ENCODE assay signal across 28 cellular contexts in genomic region chr6:66948106-66948505, GRCh38.
DNase-seq lines count a peak whose midpoint lies in the region; ATAC-seq and TF ChIP-seq lines count a peak whose summit lies in the region.
"Had no signal": no experiment of that assay in that cellular context is flagged by ENCODE, and none has a peak within 500 bp of the region (broad histone marks: within the 10 kb centered on the region; RNA-seq: fewer than 3 reads in every experiment).

No MANE protein-coding gene starts in this region.

- H3K27me3 Mint-ChIP-seq in CD14-positive monocyte (ENCODE audit: low read depth in 3 of 3) = no peaks in the 10 kb centered on the region
- H3K27me3 Mint-ChIP-seq: activated B cell treated with CpG ODN at 0.5 μM for 24 hours; activated naive CD8-positive, alpha-beta T cell treated with anti-CD3 and anti-CD28 coated beads for 36 hours; B cell had no signal

- H2BK12ac ChIP-seq in mesenchymal stem cell (ENCODE audit: low read length in 2 of 2) = no peak overlapping the region

- no peaks in the 10 kb centered on the region for H3K36me3 ChIP-seq in RWPE2 (ENCODE audit: low read depth)
- no peaks in the 10 kb centered on the region for H3K36me3 ChIP-seq in mesenchymal stem cell (ENCODE audit: control insufficient read depth in 1 of 2, insufficient read depth in 2 of 2, low read depth in 1 of 2, low read length in 2 of 2)
- no peaks in the 10 kb centered on the region for H3K36me3 ChIP-seq in prostate gland
- H3K36me3 ChIP-seq: esophagus squamous epithelium, spleen, tibial artery had no signal

- H2BK5ac ChIP-seq in mesenchymal stem cell (ENCODE audit: low read depth, low read length, poor library complexity, severe bottlenecking) = no peak overlapping the region

- 0% methylated on average over 1 of the region's 2 CpGs for WGBS in mesenchymal stem cell
- 0% methylated on average over 2 of the region's 2 CpGs for WGBS in prostate gland

- no peak for TF ChIP-seq CTCF in RWPE2 (IDR thresholded peaks at IDR 0.05; ENCODE audit: poor library complexity, severe bottlenecking)
- TF ChIP-seq CTCF in cardiac fibroblast (IDR thresholded peaks at IDR 0.05; ENCODE audit: low read depth, low read length) = no peak
- no peak for TF ChIP-seq CTCF in CD14-positive monocyte (IDR thresholded peaks at IDR 0.05)
- no peak for TF ChIP-seq CTCF in prostate gland (IDR thresholded peaks at IDR 0.05)

- peaks cover 3 to 11% (median 7%) of the 10 kb centered on the region in 7 donors for H3K9me3 Mint-ChIP-seq in CD14-positive monocyte

- no peak overlapping the region for H3K4me3 Mint-ChIP-seq in CD14-positive monocyte
- H3K4me3 Mint-ChIP-seq: activated B cell treated with CpG ODN at 0.5 μM for 24 hours; activated naive CD8-positive, alpha-beta T cell treated with anti-CD3 and anti-CD28 coated beads for 36 hours; activated T-cell treated with anti-CD3 and anti-CD28 coated beads, Interleukin-2, amount 50 U/mL, for 4 hours; B cell; CD8-positive, alpha-beta T cell had no signal

- no peak overlapping the region for H4K91ac ChIP-seq in mesenchymal stem cell (ENCODE audit: low read length)

- no peak overlapping the region for H3K4ac ChIP-seq in mesenchymal stem cell (ENCODE audit: low read depth in 1 of 2, low read length in 2 of 2)

- H3K27ac ChIP-seq in RWPE2 (ENCODE audit: poor library complexity, severe bottlenecking) = no peak overlapping the region
- no peak overlapping the region for H3K27ac ChIP-seq in mesenchymal stem cell (ENCODE audit: low read length, poor library complexity, severe bottlenecking)
- no peak overlapping the region for H3K27ac ChIP-seq in prostate gland
- H3K27ac ChIP-seq: dorsolateral prefrontal cortex, esophagus squamous epithelium, spleen, tibial artery had no signal

- H3K9me3 ChIP-seq in RWPE2 (ENCODE audit: severe bottlenecking) = no peaks in the 10 kb centered on the region
- no peaks in the 10 kb centered on the region for H3K9me3 ChIP-seq in mesenchymal stem cell (ENCODE audit: control insufficient read depth, low read length)
- no peaks in the 10 kb centered on the region for H3K9me3 ChIP-seq in prostate gland
- H3K9me3 ChIP-seq: tibial artery had no signal

- no peak overlapping the region for H2BK120ac ChIP-seq in mesenchymal stem cell (ENCODE audit: low read depth, low read length)

- H4K8ac ChIP-seq in mesenchymal stem cell (ENCODE audit: low read length) = no peak overlapping the region

- no peaks in the 10 kb centered on the region for H3K4me1 Mint-ChIP-seq in CD14-positive monocyte
- H3K4me1 Mint-ChIP-seq: activated B cell treated with CpG ODN at 0.5 μM for 24 hours; activated naive CD8-positive, alpha-beta T cell treated with anti-CD3 and anti-CD28 coated beads for 36 hours; B cell had no signal

- H3K27ac Mint-ChIP-seq in CD14-positive monocyte = no peak overlapping the region
- H3K27ac Mint-ChIP-seq: activated B cell treated with CpG ODN at 0.5 μM for 24 hours; activated naive CD8-positive, alpha-beta T cell treated with anti-CD3 and anti-CD28 coated beads for 36 hours; B cell; CD8-positive, alpha-beta T cell had no signal

- no peak overlapping the region for H3K18ac ChIP-seq in mesenchymal stem cell (ENCODE audit: low read depth in 1 of 2, low read length in 2 of 2)

- H3K9ac ChIP-seq in mesenchymal stem cell (ENCODE audit: low read length) = no peak overlapping the region

- no peaks in the 10 kb centered on the region for H3K79me1 ChIP-seq in mesenchymal stem cell (replicated peaks; ENCODE audit: low read length, poor library complexity, severe bottlenecking)

- DNase-seq in GM03348 (ENCODE audit: low spot score) (peak; percentile 6), RWPE2 (ENCODE audit: low spot score) (no peak), cardiac fibroblast (ENCODE audit: low read depth in 2 of 2) (peak; percentile 48 to 61), mesenchymal stem cell (peak; percentile 63), CD14-positive monocyte (ENCODE audit: low spot score) (no peak), prostate gland (ENCODE audit: low spot score) (no peak), hippocampal formation (lab: John Stamatoyannopoulos, UW) (no peak)
- no peak for DNase-seq in stimulated activated naive CD4-positive, alpha-beta T cell treated with Interleukin-2 at 50 U/mL for 16 hours (lab: John Stamatoyannopoulos, UW)
- DNase-seq: activated B cell treated with CpG ODN at 0.5 μM for 24 hours; activated CD4-positive, alpha-beta T cell treated with anti-CD3 and anti-CD28 coated beads, Interleukin-2, amount 50 U/mL, for 1 hour; activated gamma-delta T cell; activated naive CD8-positive, alpha-beta T cell treated with anti-CD3 and anti-CD28 coated beads for 36 hours; activated T-cell treated with anti-CD3 and anti-CD28 coated beads, Interleukin-2, amount 50 U/mL, for 4 hours; aorta; CD8-positive, alpha-beta T cell; cerebellar nuclear complex; DMS 273 treated with DMSO at 0.1 percent for 48 hours; dorsolateral prefrontal cortex; esophagus squamous epithelium; hypothalamus; Kasumi-1; mesendoderm; NCI-H446 treated with DMSO at 0.1 percent for 48 hours; posterior cingulate gyrus; right cardiac atrium; spleen; tibial artery had no signal

- no peak for TF ChIP-seq POLR2A in prostate gland (IDR thresholded peaks at IDR 0.05)

- peak; percentile 84 for ATAC-seq in RWPE2 (ENCODE audit: low read depth)
- ATAC-seq: activated T-cell treated with anti-CD3 and anti-CD28 coated beads, Interleukin-2, amount 50 U/mL, for 4 hours; CD8-positive, alpha-beta T cell; right cardiac atrium had no signal

- intact Hi-C loops in CD14-positive monocyte (cut with micrococcal nuclease) (no loop called here), prostate gland (cut with DNase I) (no loop called here)

- H2AK5ac ChIP-seq in mesenchymal stem cell (ENCODE audit: low read length, severe bottlenecking) = no peak overlapping the region

- no peaks in the 10 kb centered on the region for H3K36me3 Mint-ChIP-seq in CD14-positive monocyte
- H3K36me3 Mint-ChIP-seq: activated naive CD8-positive, alpha-beta T cell treated with anti-CD3 and anti-CD28 coated beads for 36 hours; CD8-positive, alpha-beta T cell had no signal

- H3K4me3 ChIP-seq in RWPE2 (ENCODE audit: severe bottlenecking) = no peak overlapping the region
- no peak overlapping the region for H3K4me3 ChIP-seq in cardiac fibroblast (replicated peaks in 1 of 2; ENCODE audit: low read depth in 2 of 2, low read length in 2 of 2)
- no peak overlapping the region for H3K4me3 ChIP-seq in mesenchymal stem cell (ENCODE audit: insufficient read depth in 1 of 2, low read depth in 1 of 2, low read length in 2 of 2)
- H3K4me3 ChIP-seq in prostate gland = no peak overlapping the region
- H3K4me3 ChIP-seq: dorsolateral prefrontal cortex, esophagus squamous epithelium, spleen, tibial artery had no signal

- H3K27me3 ChIP-seq in RWPE2 (ENCODE audit: insufficient read depth, poor library complexity, severe bottlenecking) = no peaks in the 10 kb centered on the region
- H3K27me3 ChIP-seq in mesenchymal stem cell (ENCODE audit: control insufficient read depth in 1 of 2, insufficient read depth in 1 of 2, low read length in 2 of 2) = no peaks in the 10 kb centered on the region
- no peaks in the 10 kb centered on the region for H3K27me3 ChIP-seq in prostate gland (replicated peaks; ENCODE audit: insufficient read depth)
- H3K27me3 ChIP-seq: dorsolateral prefrontal cortex, esophagus squamous epithelium, spleen, tibial artery had no signal

- H2BK15ac ChIP-seq in mesenchymal stem cell (ENCODE audit: low read depth, poor library complexity, severe bottlenecking) = no peak overlapping the region

- no peak overlapping the region for H3K4me2 ChIP-seq in mesenchymal stem cell (ENCODE audit: low read length, poor library complexity, severe bottlenecking)

- H3K14ac ChIP-seq in mesenchymal stem cell (ENCODE audit: low read length in 2 of 2) = no peak overlapping the region

- no peak overlapping the region for H2AFZ ChIP-seq in mesenchymal stem cell (ENCODE audit: low read depth, low read length)

- H3K23ac ChIP-seq in mesenchymal stem cell (ENCODE audit: low read length in 2 of 2) = no peak overlapping the region

- H3K4me1 ChIP-seq in RWPE2 (ENCODE audit: insufficient read depth, poor library complexity, severe bottlenecking) (peaks cover 5% of the 10 kb centered on the region), mesenchymal stem cell (ENCODE audit: control insufficient read depth, insufficient read depth, low read depth, low read length) (peaks cover 2% of the 10 kb centered on the region), prostate gland (replicated peaks) (no peaks in the 10 kb centered on the region)
- H3K4me1 ChIP-seq: esophagus squamous epithelium, spleen, tibial artery had no signal

Comparison
In these comparisons a context has a peak if more than half of its experiments do, and no peak if none do; other contexts are left out.
1. DNase-seq: peak in GM03348 (single experiment), cardiac fibroblast (2 of 2) and mesenchymal stem cell (single experiment); none in RWPE2 (single experiment), stimulated activated naive CD4-positive, alpha-beta T cell treated with Interleukin-2 at 50 U/mL for 16 hours (single experiment), CD14-positive monocyte (single experiment), prostate gland (single experiment) and hippocampal formation (0 of 2).